1 cellular context compared by ENCODE assay signal in the genomic region with DNA sequence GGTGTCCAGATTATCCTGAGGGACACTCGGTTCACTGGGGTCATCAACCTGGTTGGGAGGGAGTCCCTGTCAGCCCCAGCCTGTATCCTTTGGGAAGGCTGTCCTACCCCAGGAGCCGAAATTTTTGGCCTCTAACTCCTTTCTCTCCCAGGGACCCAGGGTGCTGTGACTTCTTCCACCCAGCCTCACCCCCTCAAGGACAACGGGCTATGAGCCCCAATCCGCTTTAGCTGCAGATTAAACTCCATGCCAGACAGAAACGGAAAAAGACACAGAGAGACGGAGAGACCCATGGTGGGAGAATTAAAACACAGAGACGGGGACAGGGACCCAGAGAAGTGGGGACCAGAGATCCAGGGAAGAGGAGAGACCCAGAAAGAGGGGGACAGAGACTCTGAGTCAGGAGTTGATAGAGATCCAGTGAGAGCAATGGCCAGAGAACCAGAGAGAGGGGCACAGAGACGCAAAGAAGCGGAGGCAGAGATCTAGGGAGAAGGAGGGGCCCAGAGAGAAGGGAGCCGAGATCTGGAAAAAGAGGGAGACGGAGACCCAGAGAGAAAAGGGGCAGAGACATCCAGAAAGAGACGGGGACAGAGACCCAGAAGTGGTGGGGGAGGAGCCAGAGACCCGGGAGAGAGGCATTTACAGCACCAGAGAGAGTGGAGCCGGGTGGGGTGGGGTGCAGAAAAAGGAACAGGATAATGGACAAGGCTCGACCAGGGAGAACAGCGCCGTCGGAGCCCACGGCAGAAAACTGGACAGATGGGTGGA.
TF ChIP-seq lines count a peak whose summit lies in the region.

No MANE protein-coding gene starts in this region.

TF ChIP-seq in GM23338, 12 proteins besides CTCF, POLR2A, EP300 and RAD21 (continued from another document):
- TF ChIP-seq, protein P1, sequence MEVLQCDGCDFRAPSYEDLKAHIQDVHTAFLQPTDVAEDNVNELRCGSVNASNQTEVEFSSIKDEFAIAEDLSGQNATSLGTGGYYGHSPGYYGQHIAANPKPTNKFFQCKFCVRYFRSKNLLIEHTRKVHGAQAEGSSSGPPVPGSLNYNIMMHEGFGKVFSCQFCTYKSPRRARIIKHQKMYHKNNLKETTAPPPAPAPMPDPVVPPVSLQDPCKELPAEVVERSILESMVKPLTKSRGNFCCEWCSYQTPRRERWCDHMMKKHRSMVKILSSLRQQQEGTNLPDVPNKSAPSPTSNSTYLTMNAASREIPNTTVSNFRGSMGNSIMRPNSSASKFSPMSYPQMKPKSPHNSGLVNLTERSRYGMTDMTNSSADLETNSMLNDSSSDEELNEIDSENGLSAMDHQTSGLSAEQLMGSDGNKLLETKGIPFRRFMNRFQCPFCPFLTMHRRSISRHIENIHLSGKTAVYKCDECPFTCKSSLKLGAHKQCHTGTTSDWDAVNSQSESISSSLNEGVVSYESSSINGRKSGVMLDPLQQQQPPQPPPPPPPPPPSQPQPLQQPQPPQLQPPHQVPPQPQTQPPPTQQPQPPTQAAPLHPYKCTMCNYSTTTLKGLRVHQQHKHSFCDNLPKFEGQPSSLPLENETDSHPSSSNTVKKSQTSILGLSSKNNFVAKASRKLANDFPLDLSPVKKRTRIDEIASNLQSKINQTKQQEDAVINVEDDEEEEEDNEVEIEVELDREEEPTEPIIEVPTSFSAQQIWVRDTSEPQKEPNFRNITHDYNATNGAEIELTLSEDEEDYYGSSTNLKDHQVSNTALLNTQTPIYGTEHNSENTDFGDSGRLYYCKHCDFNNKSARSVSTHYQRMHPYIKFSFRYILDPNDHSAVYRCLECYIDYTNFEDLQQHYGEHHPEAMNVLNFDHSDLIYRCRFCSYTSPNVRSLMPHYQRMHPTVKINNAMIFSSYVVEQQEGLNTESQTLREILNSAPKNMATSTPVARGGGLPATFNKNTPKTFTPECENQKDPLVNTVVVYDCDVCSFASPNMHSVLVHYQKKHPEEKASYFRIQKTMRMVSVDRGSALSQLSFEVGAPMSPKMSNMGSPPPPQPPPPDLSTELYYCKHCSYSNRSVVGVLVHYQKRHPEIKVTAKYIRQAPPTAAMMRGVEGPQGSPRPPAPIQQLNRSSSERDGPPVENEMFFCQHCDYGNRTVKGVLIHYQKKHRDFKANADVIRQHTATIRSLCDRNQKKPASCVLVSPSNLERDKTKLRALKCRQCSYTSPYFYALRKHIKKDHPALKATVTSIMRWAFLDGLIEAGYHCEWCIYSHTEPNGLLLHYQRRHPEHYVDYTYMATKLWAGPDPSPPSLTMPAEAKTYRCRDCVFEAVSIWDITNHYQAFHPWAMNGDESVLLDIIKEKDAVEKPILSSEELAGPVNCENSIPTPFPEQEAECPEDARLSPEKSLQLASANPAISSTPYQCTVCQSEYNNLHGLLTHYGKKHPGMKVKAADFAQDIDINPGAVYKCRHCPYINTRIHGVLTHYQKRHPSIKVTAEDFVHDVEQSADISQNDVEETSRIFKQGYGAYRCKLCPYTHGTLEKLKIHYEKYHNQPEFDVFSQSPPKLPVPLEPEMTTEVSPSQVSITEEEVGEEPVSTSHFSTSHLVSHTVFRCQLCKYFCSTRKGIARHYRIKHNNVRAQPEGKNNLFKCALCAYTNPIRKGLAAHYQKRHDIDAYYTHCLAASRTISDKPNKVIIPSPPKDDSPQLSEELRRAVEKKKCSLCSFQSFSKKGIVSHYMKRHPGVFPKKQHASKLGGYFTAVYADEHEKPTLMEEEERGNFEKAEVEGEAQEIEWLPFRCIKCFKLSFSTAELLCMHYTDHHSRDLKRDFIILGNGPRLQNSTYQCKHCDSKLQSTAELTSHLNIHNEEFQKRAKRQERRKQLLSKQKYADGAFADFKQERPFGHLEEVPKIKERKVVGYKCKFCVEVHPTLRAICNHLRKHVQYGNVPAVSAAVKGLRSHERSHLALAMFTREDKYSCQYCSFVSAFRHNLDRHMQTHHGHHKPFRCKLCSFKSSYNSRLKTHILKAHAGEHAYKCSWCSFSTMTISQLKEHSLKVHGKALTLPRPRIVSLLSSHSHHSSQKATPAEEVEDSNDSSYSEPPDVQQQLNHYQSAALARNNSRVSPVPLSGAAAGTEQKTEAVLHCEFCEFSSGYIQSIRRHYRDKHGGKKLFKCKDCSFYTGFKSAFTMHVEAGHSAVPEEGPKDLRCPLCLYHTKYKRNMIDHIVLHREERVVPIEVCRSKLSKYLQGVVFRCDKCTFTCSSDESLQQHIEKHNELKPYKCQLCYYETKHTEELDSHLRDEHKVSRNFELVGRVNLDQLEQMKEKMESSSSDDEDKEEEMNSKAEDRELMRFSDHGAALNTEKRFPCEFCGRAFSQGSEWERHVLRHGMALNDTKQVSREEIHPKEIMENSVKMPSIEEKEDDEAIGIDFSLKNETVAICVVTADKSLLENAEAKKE (CRISPR knock-in tag; IDR thresholded peaks at IDR 0.05), result no peak
- TF ChIP-seq ZNF114 (CRISPR knock-in tag; IDR thresholded peaks at IDR 0.05) (no peak), EZH2 (IDR thresholded peaks at IDR 0.05; ENCODE audit: low read depth, unreplicated experiment) (no peak), POLR2AphosphoS5 (IDR thresholded peaks at IDR 0.05; ENCODE audit: low read depth) (no peak), CREB1 (CRISPR knock-in tag; IDR thresholded peaks at IDR 0.05; ENCODE audit: low read depth) (no peak), JUNB (IDR thresholded peaks at IDR 0.05; ENCODE audit: unreplicated experiment) (no peak)
- TF ChIP-seq, protein P2, sequence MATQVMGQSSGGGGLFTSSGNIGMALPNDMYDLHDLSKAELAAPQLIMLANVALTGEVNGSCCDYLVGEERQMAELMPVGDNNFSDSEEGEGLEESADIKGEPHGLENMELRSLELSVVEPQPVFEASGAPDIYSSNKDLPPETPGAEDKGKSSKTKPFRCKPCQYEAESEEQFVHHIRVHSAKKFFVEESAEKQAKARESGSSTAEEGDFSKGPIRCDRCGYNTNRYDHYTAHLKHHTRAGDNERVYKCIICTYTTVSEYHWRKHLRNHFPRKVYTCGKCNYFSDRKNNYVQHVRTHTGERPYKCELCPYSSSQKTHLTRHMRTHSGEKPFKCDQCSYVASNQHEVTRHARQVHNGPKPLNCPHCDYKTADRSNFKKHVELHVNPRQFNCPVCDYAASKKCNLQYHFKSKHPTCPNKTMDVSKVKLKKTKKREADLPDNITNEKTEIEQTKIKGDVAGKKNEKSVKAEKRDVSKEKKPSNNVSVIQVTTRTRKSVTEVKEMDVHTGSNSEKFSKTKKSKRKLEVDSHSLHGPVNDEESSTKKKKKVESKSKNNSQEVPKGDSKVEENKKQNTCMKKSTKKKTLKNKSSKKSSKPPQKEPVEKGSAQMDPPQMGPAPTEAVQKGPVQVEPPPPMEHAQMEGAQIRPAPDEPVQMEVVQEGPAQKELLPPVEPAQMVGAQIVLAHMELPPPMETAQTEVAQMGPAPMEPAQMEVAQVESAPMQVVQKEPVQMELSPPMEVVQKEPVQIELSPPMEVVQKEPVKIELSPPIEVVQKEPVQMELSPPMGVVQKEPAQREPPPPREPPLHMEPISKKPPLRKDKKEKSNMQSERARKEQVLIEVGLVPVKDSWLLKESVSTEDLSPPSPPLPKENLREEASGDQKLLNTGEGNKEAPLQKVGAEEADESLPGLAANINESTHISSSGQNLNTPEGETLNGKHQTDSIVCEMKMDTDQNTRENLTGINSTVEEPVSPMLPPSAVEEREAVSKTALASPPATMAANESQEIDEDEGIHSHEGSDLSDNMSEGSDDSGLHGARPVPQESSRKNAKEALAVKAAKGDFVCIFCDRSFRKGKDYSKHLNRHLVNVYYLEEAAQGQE (IDR thresholded peaks at IDR 0.05; ENCODE audit: unreplicated experiment), result no peak
